In genomic region chr2:201522965-201523364, GRCh38 we compare ENCODE assay signal across 9 cellular contexts.
"Had no signal": no experiment of that assay in that cellular context is flagged by ENCODE, and none has a peak within 500 bp of the region (broad histone marks: within the 10 kb centered on the region; RNA-seq: fewer than 3 reads in every experiment).

No MANE protein-coding gene starts in this region.

- H3K4me2 ChIP-seq: GM23338, KMS-11 had no signal

- H3K27ac Mint-ChIP-seq: GM23338 had no signal

- H3K9ac ChIP-seq: KMS-11 had no signal

- H3K4me1 Mint-ChIP-seq: GM23338, IgD-negative memory B cell had no signal

- H2AFZ ChIP-seq: GM23338 had no signal

- H3K27ac ChIP-seq: HL-60, KMS-11 had no signal

- ATAC-seq: GM23338, HCT116 had no signal

- H3K4me3 ChIP-seq: GM23338, HAP-1 had no signal

- H3K4me3 Mint-ChIP-seq: GM23338, IgD-negative memory B cell had no signal

- H3K4me1 ChIP-seq: HAP-1 had no signal

- H3K36me3 ChIP-seq: HAP-1 had no signal

- H3K9me3 Mint-ChIP-seq: GM23338 had no signal

- DNase-seq: H7, Karpas-422, KBM-7 had no signal
